Comparison of ENCODE assay signal across 8 cellular contexts in genomic region chr1:21344750-21345443, GRCh38. TPM values are rescaled to one million over a fixed set of nuclear protein-coding genes. Genes with fewer than 3 reads are reported as not detected.
A peak's percentile ranks its signal among the peaks of the same experiment; 100 is the strongest.
DNase-seq lines count a peak whose midpoint lies in the region; ATAC-seq and TF ChIP-seq lines count a peak whose summit lies in the region.

No MANE protein-coding gene starts in this region.

- POLR2A ChIA-PET in activated CD4-positive, alpha-beta memory T cell treated with anti-CD3 and anti-CD28 coated beads, Interleukin-2, amount 10 ng/mL, durations not matched to agents 7 days and 5 days (lab: Charles Lee): interaction anchor here (0.7 to 4.0 kb wide), 23 partner anchors 8 to 708 kb away, joined by 3 to 132 read pairs (median 4); partner anchors contain the start of genes CDC42 and ECE1

- H2AFZ ChIP-seq in smooth muscle cell (ENCODE audit: low read depth): no peak overlapping the region

- peaks cover 50% of the 10 kb centered on the region for H4K20me1 ChIP-seq in smooth muscle cell (ENCODE audit: low read depth)

- TF ChIP-seq CTCF in smooth muscle cell (IDR thresholded peaks at IDR 0.05; ENCODE audit: borderline replicate concordance, insufficient read depth, poor library complexity, severe bottlenecking): no peak

- peaks cover 14% of the 10 kb centered on the region for H3K36me3 Mint-ChIP-seq in activated CD4-positive, alpha-beta memory T cell treated with anti-CD3 and anti-CD28 coated beads, Interleukin-2, amount 10 ng/mL, durations not matched to agents 7 days and 5 days (ENCODE audit: low read depth)

- 2% methylated on average over 74 of the region's 74 CpGs for WGBS in right cardiac atrium
- under 1% methylated on average over 66 of the region's 74 CpGs for WGBS in smooth muscle cell (ENCODE audit: low lambda C conversion rate)

- intact Hi-C loops in right cardiac atrium (cut with DNase I): loop anchor here in 3 of 4 donors (5.0 kb wide), 1 partner anchor 88 kb away; no protein-coding TSS in a partner anchor

- H3K27me3 ChIP-seq in right cardiac atrium (ENCODE audit: control insufficient read depth, insufficient read depth) (no peaks in the 10 kb centered on the region), smooth muscle cell (ENCODE audit: low read depth) (no peaks in the 10 kb centered on the region)

- no peaks in the 10 kb centered on the region for H3K36me3 ChIP-seq in smooth muscle cell (ENCODE audit: low read depth)

- H3K4me3 Mint-ChIP-seq in activated CD4-positive, alpha-beta memory T cell treated with anti-CD3 and anti-CD28 coated beads, Interleukin-2, amount 10 ng/mL, durations not matched to agents 7 days and 5 days: peak overlapping the region; percentile 83

- DNase-seq in SIG-M5 treated with dmso at 0.1 percent for 504 hours (lab: John Stamatoyannopoulos, UW; ENCODE audit: unreplicated experiment) (peak; percentile 41), SIG-M5 (lab: John Stamatoyannopoulos, UW) (no peak), right cardiac atrium (peak; percentile 49 to 75 (median 74)), smooth muscle cell (lab: John Stamatoyannopoulos, UW; ENCODE audit: unreplicated experiment) (no peak), GOT3 (lab: John Stamatoyannopoulos, UW) (no peak), NCI-H526 (lab: John Stamatoyannopoulos, UW) (no peak)
- peak; percentile 36 for DNase-seq in activated CD4-positive, alpha-beta memory T cell treated with anti-CD3 and anti-CD28 coated beads, Interleukin-2, amount 10 ng/mL, durations not matched to agents 7 days and 5 days

- no peaks in the 10 kb centered on the region for H3K9me3 ChIP-seq in right cardiac atrium (ENCODE audit: control insufficient read depth, low read length)
- no peaks in the 10 kb centered on the region for H3K9me3 ChIP-seq in smooth muscle cell (replicated peaks; ENCODE audit: low read depth)

- peak overlapping the region; percentile 85 for H3K9ac ChIP-seq in smooth muscle cell (ENCODE audit: low read depth)

- H3K4me1 ChIP-seq in right cardiac atrium (ENCODE audit: control insufficient read depth, insufficient read depth, low read length) (peaks cover 15% of the 10 kb centered on the region), smooth muscle cell (ENCODE audit: low read depth) (peaks cover 14% of the 10 kb centered on the region)

- peak overlapping the region; percentile 74 for H3K27ac ChIP-seq in right cardiac atrium (ENCODE audit: low read length)
- peak overlapping the region; percentile 29 for H3K27ac ChIP-seq in smooth muscle cell (ENCODE audit: low read depth)

- H3K4me2 ChIP-seq in smooth muscle cell: peak overlapping the region; percentile 99

- peaks cover 6% of the 10 kb centered on the region for H3F3A ChIP-seq in smooth muscle cell (ENCODE audit: low read depth)

- CTCF ChIA-PET in activated CD4-positive, alpha-beta memory T cell treated with anti-CD3 and anti-CD28 coated beads, Interleukin-2, amount 10 ng/mL, durations not matched to agents 7 days and 5 days (lab: Charles Lee): interaction anchor here (0.8 to 2.2 kb wide), 14 partner anchors 9 to 128 kb away, joined by 3 to 23 read pairs (median 4); partner anchors contain the start of gene ECE1

- H3K4me3 ChIP-seq in right cardiac atrium (ENCODE audit: low read length) (peak overlapping the region; percentile 86), smooth muscle cell (peak overlapping the region; percentile 89)

- H3K4me1 Mint-ChIP-seq in activated CD4-positive, alpha-beta memory T cell treated with anti-CD3 and anti-CD28 coated beads, Interleukin-2, amount 10 ng/mL, durations not matched to agents 7 days and 5 days: peaks cover 41% of the 10 kb centered on the region

- H3K79me2 ChIP-seq in smooth muscle cell (ENCODE audit: low read depth): peaks cover 60% of the 10 kb centered on the region

- ATAC-seq in HG03025 (IDR thresholded peaks at IDR 0.05; ENCODE audit: low FRiP score, unreplicated experiment) (peak; percentile 25), right cardiac atrium (peak; percentile 6 to 27)

- H3K27ac Mint-ChIP-seq in activated CD4-positive, alpha-beta memory T cell treated with anti-CD3 and anti-CD28 coated beads, Interleukin-2, amount 10 ng/mL, durations not matched to agents 7 days and 5 days: peak overlapping the region; percentile 88

- H3K27me3 Mint-ChIP-seq in activated CD4-positive, alpha-beta memory T cell treated with anti-CD3 and anti-CD28 coated beads, Interleukin-2, amount 10 ng/mL, durations not matched to agents 7 days and 5 days: no peaks in the 10 kb centered on the region

- no peaks in the 10 kb centered on the region for H3K9me3 Mint-ChIP-seq in activated CD4-positive, alpha-beta memory T cell treated with anti-CD3 and anti-CD28 coated beads, Interleukin-2, amount 10 ng/mL, durations not matched to agents 7 days and 5 days

RNA-seq across cellular contexts. Expression of gene ECE1, which starts 54.6 kb away (rescaled TPM):
- 10 to 100 TPM; 85.3 to 87.9 TPM for total RNA-seq in activated CD4-positive, alpha-beta memory T cell treated with anti-CD3 and anti-CD28 coated beads, Interleukin-2, amount 10 ng/mL, durations not matched to agents 7 days and 5 days
- total RNA-seq in right cardiac atrium (100 to 1,000 TPM in 3 of 4 donors, 10 to 100 TPM in 1; 99.1 to 158 (median 114) TPM), smooth muscle cell (63.8 and 129 TPM in 2 replicates)
- polyA plus RNA-seq in right cardiac atrium (76.2 TPM), smooth muscle cell (101 and 108 TPM in 2 replicates)

Comparison
In these comparisons a context has a peak if more than half of its experiments do, and no peak if none do; other contexts are left out.
1. DNase-seq: peak in SIG-M5 treated with dmso at 0.1 percent for 504 hours (single experiment), activated CD4-positive, alpha-beta memory T cell treated with anti-CD3 and anti-CD28 coated beads, Interleukin-2, amount 10 ng/mL, durations not matched to agents 7 days and 5 days (single experiment) and right cardiac atrium (3 of 3); none in SIG-M5 (single experiment), smooth muscle cell (single experiment), GOT3 (single experiment) and NCI-H526 (0 of 2).